In genomic region chr3:42067324-42067723, GRCh38 we compare ENCODE assay signal across 8 cellular contexts. TPM values are rescaled to one million over a fixed set of nuclear protein-coding genes. Genes with fewer than 3 reads are reported as not detected.
A peak's percentile ranks its signal among the peaks of the same experiment; 100 is the strongest.
DNase-seq lines count a peak whose midpoint lies in the region; ATAC-seq, FAIRE-seq and TF ChIP-seq lines count a peak whose summit lies in the region.

No MANE protein-coding gene starts in this region.

- H3K9me3 ChIP-seq in Panc1 (ENCODE audit: control insufficient read depth, insufficient read depth, low read depth, low read length) (no peaks in the 10 kb centered on the region), upper lobe of right lung (no peaks in the 10 kb centered on the region)

- H3K27me3 ChIP-seq in Panc1 (ENCODE audit: control insufficient read depth, insufficient read depth, low read length) = no peaks in the 10 kb centered on the region
- H3K27me3 ChIP-seq in upper lobe of right lung = no peaks in the 10 kb centered on the region

- POLR2A ChIA-PET in Panc1 (lab: Charles Lee) = no interaction called here

- no peak overlapping the region for H3K4me3 ChIP-seq in Panc1 (ENCODE audit: low read depth in 2 of 2, low read length in 2 of 2)
- no peak overlapping the region for H3K4me3 ChIP-seq in upper lobe of right lung

- no peak for FAIRE-seq in D721Med (lab: Jason Lieb, UNC)

- H3K36me3 ChIP-seq in Panc1 (ENCODE audit: control insufficient read depth, insufficient read depth, low read length) (no peaks in the 10 kb centered on the region), upper lobe of right lung (no peaks in the 10 kb centered on the region)

- H3K4me1 ChIP-seq in Panc1 (ENCODE audit: control insufficient read depth, insufficient read depth, low read length) (peaks cover 41% of the 10 kb centered on the region), upper lobe of right lung (peaks cover 56% of the 10 kb centered on the region)

- H3K27ac ChIP-seq in Panc1 (ENCODE audit: low read length) = peak overlapping the region; percentile 14; the same call in 1 of the 2 replicates
- H3K27ac ChIP-seq in upper lobe of right lung = peak overlapping the region; percentile 90

- in situ Hi-C loops in GM13977 (cut with MboI; ENCODE audit: low pct_unique_long_range_greater_than_20kb, low sequenced_read_pairs, unreplicated experiment) (no loop called here), Panc1 (cut with HindIII; ENCODE audit: low pct_unique_long_range_greater_than_20kb, low sequenced_read_pairs) (no loop called here)

- no TSS peak for BruUV-seq in Panc1 (replicated peaks; lab: Mats Ljungman, UMichigan)

- no peak for TF ChIP-seq CTCF in GM13977 (IDR thresholded peaks at IDR 0.05; ENCODE audit: extremely low read depth, insufficient read depth, missing control alignments)
- no peak for TF ChIP-seq CTCF in Panc1 (IDR thresholded peaks at IDR 0.05)
- no peak for TF ChIP-seq CTCF in upper lobe of right lung (IDR thresholded peaks at IDR 0.05)
- TF ChIP-seq CTCF in D721Med (IDR thresholded peaks at IDR 0.05; ENCODE audit: insufficient read depth, missing control alignments) = no peak

- CTCF ChIA-PET in Panc1 (lab: Charles Lee) = no interaction called here

- ATAC-seq in HG02571 (IDR thresholded peaks at IDR 0.05; ENCODE audit: unreplicated experiment) (peak; percentile 86), Panc1 (no peak), left ventricle myocardium superior (peak; percentile 57), upper lobe of right lung (peak; percentile 48)

- intact Hi-C loops in Panc1 (cut with micrococcal nuclease; ENCODE audit: unreplicated experiment) (no loop called here), left ventricle myocardium superior (cut with micrococcal nuclease) (no loop called here), upper lobe of right lung (cut with DNase I) (no loop called here)

- peak; percentile 79 for DNase-seq in GM13977 (ENCODE audit: low spot score)
- DNase-seq in Panc1 (ENCODE audit: low read depth, low spot score) = no peak
- DNase-seq in left ventricle myocardium superior = no peak
- DNase-seq in upper lobe of right lung = no peak
- DNase-seq in stimulated activated CD8-positive, alpha-beta memory T cell treated with anti-CD3 and anti-CD28 coated beads, Interleukin-4, amount 100 ng/mL, for 48 hours = no peak
- no peak for DNase-seq in D721Med (ENCODE audit: insufficient read length, low spot score)
- no peak for DNase-seq in NCI-H2171 treated with DMSO at 0.1 percent for 48 hours (lab: John Stamatoyannopoulos, UW)

RNA-seq across cellular contexts. Expression of gene TRAK1, which starts 23.8 kb away (rescaled TPM):
- total RNA-seq in Panc1 (2021; ENCODE audit: unreplicated experiment) (38.4 TPM), left ventricle myocardium superior (323 TPM), upper lobe of right lung (49.6 TPM)
- 36.8 TPM for polyA plus RNA-seq in Panc1 (2012; ENCODE audit: insufficient read length)
